8 cellular contexts compared by ENCODE assay signal in the genomic region with DNA sequence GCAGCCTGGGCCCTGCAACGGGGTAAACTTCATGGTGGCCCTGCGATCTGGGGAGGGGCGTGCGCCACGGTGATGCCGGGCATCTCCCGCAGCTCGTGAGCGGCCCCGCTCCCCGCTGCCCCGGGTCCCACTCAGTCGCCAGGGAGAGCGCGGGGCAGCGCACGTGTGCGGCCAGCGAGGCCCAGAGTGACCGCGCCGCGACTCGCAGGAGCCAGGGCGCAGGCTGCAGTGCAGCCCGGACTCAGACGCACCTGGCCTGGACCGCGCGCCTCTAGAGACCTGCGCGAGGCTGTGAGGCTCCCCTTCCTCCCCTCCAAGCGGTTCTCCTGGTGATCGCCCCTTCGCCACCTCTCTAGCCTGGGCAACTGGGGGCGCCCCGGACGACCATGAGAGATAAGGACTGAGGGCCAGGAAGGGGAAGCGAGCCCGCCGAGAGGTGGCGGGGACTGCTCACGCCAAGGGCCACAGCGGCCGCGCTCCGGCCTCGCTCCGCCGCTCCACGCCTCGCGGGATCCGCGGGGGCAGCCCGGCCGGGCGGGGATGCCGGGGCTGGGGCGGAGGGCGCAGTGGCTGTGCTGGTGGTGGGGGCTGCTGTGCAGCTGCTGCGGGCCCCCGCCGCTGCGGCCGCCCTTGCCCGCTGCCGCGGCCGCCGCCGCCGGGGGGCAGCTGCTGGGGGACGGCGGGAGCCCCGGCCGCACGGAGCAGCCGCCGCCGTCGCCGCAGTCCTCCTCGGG. TPM values are rescaled to one million over a fixed set of nuclear protein-coding genes. Genes with fewer than 3 reads are reported as not detected.
DNase-seq lines count a peak whose midpoint lies in the region; ATAC-seq, FAIRE-seq and TF ChIP-seq lines count a peak whose summit lies in the region.

No MANE protein-coding gene starts in this region.

- in situ Hi-C loops in GM12878 (cut with MboI): no loop called here

- H4K20me1 ChIP-seq in BLaER1 (peaks cover 50% of the 10 kb centered on the region), GM12878 (ENCODE audit: control insufficient read depth, insufficient read depth) (no peaks in the 10 kb centered on the region)

- POLR2A ChIA-PET in GM12878 (lab: Charles Lee): no interaction called here

- BruUV-seq in GM12878 (replicated peaks; lab: Mats Ljungman, UMichigan): no TSS peak

- H3K9ac ChIP-seq in BLaER1 (peak overlapping the region; percentile 48), GM12878 (ENCODE audit: control insufficient read depth, insufficient read depth, low read length) (no peak overlapping the region)

- SMC1A ChIA-PET in GM12878 (lab: Charles Lee; ENCODE audit: uncharacterized antibody, unreplicated experiment): interaction anchor here (1.4 to 1.6 kb wide), 2 partner anchors 265 to 332 kb away, joined by 3 to 4 read pairs; no protein-coding TSS in a partner anchor

- WGBS in GM12878 (ENCODE audit: insufficient coverage, insufficient replicate concordance, low lambda C conversion rate, missing lambda C conversion rate): 2% methylated on average over 65 of the region's 84 CpGs

- H2AFZ ChIP-seq in GM12878 (ENCODE audit: control insufficient read depth, low read depth, low read length): peak overlapping the region; percentile 51

- no peak for TF ChIP-seq EP300 in GM12878 (IDR thresholded peaks at IDR 0.05; ENCODE audit: borderline replicate concordance in 1 of 2, control insufficient read depth in 1 of 2, low read depth in 2 of 2, low read length in 2 of 2)

- no peaks in the 10 kb centered on the region for H3K79me2 ChIP-seq in GM12878 (ENCODE audit: control insufficient read depth, insufficient read depth, low read length)

- no peaks in the 10 kb centered on the region for H3K9me3 Mint-ChIP-seq in IgD-negative memory B cell

- TF ChIP-seq RAD21 in GM12878 (IDR thresholded peaks at IDR 0.05; ENCODE audit: insufficient read depth, low read depth, low read length): no peak

- H3K4me1 ChIP-seq in BLaER1 (peaks cover 29% of the 10 kb centered on the region), GM12878 (ENCODE audit: control insufficient read depth, insufficient read depth, low read length) (peaks cover 3% of the 10 kb centered on the region; the same call in 1 of the 2 replicates), tibial artery (peaks cover 0 to 41% (median 33%) of the 10 kb centered on the region in 4 donors)

- TF ChIP-seq CTCF in GM12878 (IDR thresholded peaks at IDR 0.05 in 2 of 3, conservative IDR thresholded peaks at IDR 0.05 in 1 of 3; ENCODE audit: control insufficient read depth in 2 of 3, extremely low read depth in 1 of 3, insufficient read depth in 1 of 3, low read depth in 3 of 3, low read length in 3 of 3) (no peak), tibial artery (IDR thresholded peaks at IDR 0.05) (no peak)

- peaks cover 9 to 14% (median 14%) of the 10 kb centered on the region in 3 donors for H3K4me1 Mint-ChIP-seq in IgD-negative memory B cell

- DNase-seq in GM12878 (ENCODE audit: low read depth, low spot score) (no peak), left lobe of liver (ENCODE audit: low spot score) (no peak), tibial artery (no peak), RCC 7860 (ENCODE audit: low spot score) (no peak), DMS79 (lab: John Stamatoyannopoulos, UW) (no peak)

- H3K36me3 Mint-ChIP-seq in IgD-negative memory B cell: no peaks in the 10 kb centered on the region

- no peak for TF ChIP-seq POLR2A in GM12878 (IDR thresholded peaks at IDR 0.05; ENCODE audit: low read depth, low read length)

- peaks cover 52% of the 10 kb centered on the region for H3K27me3 Mint-ChIP-seq in IgD-negative memory B cell

- CTCF ChIA-PET in GM12878 (lab: Yijun Ruan, JAX): interaction anchor here (1.1 kb wide), 1 partner anchor 493 kb away, joined by 3 read pairs; no protein-coding TSS in a partner anchor

- peak; percentile 8 for ATAC-seq in GM19025 (IDR thresholded peaks at IDR 0.05; ENCODE audit: low read depth, unreplicated experiment)
- ATAC-seq in GM12878: peak; percentile 45
- peak; percentile 59 for ATAC-seq in left lobe of liver

- H3K4me3 ChIP-seq in BLaER1 (peak overlapping the region; percentile 70), GM12878 (peak overlapping the region; percentile 63), tibial artery (peak overlapping the region; percentile 50 to 66)

- H3K36me3 ChIP-seq in BLaER1: no peaks in the 10 kb centered on the region
- no peaks in the 10 kb centered on the region for H3K36me3 ChIP-seq in GM12878 (ENCODE audit: control insufficient read depth in 2 of 2, insufficient read depth in 2 of 2, low read length in 1 of 2)
- H3K36me3 ChIP-seq in tibial artery: no peaks in the 10 kb centered on the region

- FAIRE-seq in GM12878 (lab: Jason Lieb, UNC): no peak
- FAIRE-seq in RCC 7860 (lab: Jason Lieb, UNC): no peak

- H3K27ac ChIP-seq in BLaER1 (no peak overlapping the region), GM12878 (ENCODE audit: control insufficient read depth, insufficient read depth) (no peak overlapping the region), tibial artery (peak overlapping the region in 1 of 2 donors; percentile 2)

- H3K27ac Mint-ChIP-seq in IgD-negative memory B cell: no peak overlapping the region

- H3K4me2 ChIP-seq in BLaER1: peak overlapping the region; percentile 100
- peak overlapping the region; percentile 97 for H3K4me2 ChIP-seq in GM12878 (ENCODE audit: control insufficient read depth, insufficient read depth)

- RAD21 ChIA-PET in GM12878 (lab: Charles Lee; ENCODE audit: unreplicated experiment): no interaction called here

- H3K27me3 ChIP-seq in BLaER1: peaks cover 83% of the 10 kb centered on the region
- peaks cover 12 to 30% of the 10 kb centered on the region in 2 experiments for H3K27me3 ChIP-seq in GM12878 (replicated peaks in 1 of 2; ENCODE audit: control insufficient read depth in 2 of 2, insufficient read depth in 2 of 2, low read length in 1 of 2)
- H3K27me3 ChIP-seq in tibial artery: peaks cover 0 to 54% of the 10 kb centered on the region in 2 donors

- H3K9me3 ChIP-seq in BLaER1 (no peaks in the 10 kb centered on the region), GM12878 (replicated peaks; ENCODE audit: control insufficient read depth, insufficient read depth, low read length) (no peaks in the 10 kb centered on the region), tibial artery (no peaks in the 10 kb centered on the region)

- peak overlapping the region; percentile 82 to 95 (median 89) for H3K4me3 Mint-ChIP-seq in IgD-negative memory B cell

- intact Hi-C loops in GM12878 (cut with micrococcal nuclease; ENCODE audit: unreplicated experiment) (no loop called here), tibial artery (cut with DNase I; ENCODE audit: low total_unique reads) (loop anchor here (5.0 kb wide), 3 partner anchors 121 to 336 kb away; a partner anchor contains a TSS)

TF ChIP-seq in GM12878, 131 proteins besides CTCF, POLR2A, EP300 and RAD21 (continues in another document):
- TF ChIP-seq TAF1 (IDR thresholded peaks at IDR 0.05; ENCODE audit: borderline replicate concordance, low read depth, low read length) (no peak), KLF5 (IDR thresholded peaks at IDR 0.05; ENCODE audit: partially characterized antibody) (no peak)
- TF ChIP-seq, protein P1, sequence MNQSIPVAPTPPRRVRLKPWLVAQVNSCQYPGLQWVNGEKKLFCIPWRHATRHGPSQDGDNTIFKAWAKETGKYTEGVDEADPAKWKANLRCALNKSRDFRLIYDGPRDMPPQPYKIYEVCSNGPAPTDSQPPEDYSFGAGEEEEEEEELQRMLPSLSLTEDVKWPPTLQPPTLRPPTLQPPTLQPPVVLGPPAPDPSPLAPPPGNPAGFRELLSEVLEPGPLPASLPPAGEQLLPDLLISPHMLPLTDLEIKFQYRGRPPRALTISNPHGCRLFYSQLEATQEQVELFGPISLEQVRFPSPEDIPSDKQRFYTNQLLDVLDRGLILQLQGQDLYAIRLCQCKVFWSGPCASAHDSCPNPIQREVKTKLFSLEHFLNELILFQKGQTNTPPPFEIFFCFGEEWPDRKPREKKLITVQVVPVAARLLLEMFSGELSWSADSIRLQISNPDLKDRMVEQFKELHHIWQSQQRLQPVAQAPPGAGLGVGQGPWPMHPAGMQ (IDR thresholded peaks at IDR 0.05; ENCODE audit: borderline replicate concordance): no peak

RNA-seq across cellular contexts. Expression of a gene that starts 0.7 kb away (rescaled TPM):
- polyA plus RNA-seq in IgD-negative memory B cell (0.89 TPM), GM12878 (2011; rRNA removed) (not detected in 2 replicates), GM12878 (2014; fragmentation: Illumina TruSeq; extraction: Trizol) (not detected in 2 replicates), GM12878 (2014; fragmentation: Nextera tagmentation; extraction: Ambion mirVana) (under 1 TPM; 0.02 to 0.11 TPM), GM12878 (2014; rRNA removed) (0.04 TPM in 1 of 2 replicates, not detected in the other), GM12878 (2016; fragmentation: Nextera tagmentation; extraction: Ambion mirVana) (under 1 TPM in 1 of 2 experiments, not detected in 1; 0.05 TPM)
- total RNA-seq in GM12878 (2013; cell fraction: nucleolus; rRNA removed): not detected in 2 replicates
- total RNA-seq in GM12878 (2014; rRNA removed) (0.05 TPM in 1 of 2 replicates, not detected in the other), GM12878 (2014; rRNA removed; fragmentation: Illumina TruSeq; extraction: Trizol) (0.09 TPM in 1 of 2 replicates, not detected in the other), GM12878 (2021) (0.15 TPM in 1 of 2 replicates, not detected in the other), left lobe of liver (3.6 TPM)
- 0.30 TPM for polyA plus RNA-seq in GM12878 (2011; ENCODE audit: low read depth)
- polyA plus RNA-seq in GM12878 (2011; cell fraction: cytosol; rRNA removed): 0.01 TPM in 1 of 2 replicates, not detected in the other
- polyA plus RNA-seq in GM12878 (2011; cell fraction: nucleus; rRNA removed): not detected in 2 replicates
- 0.14 and 0.17 TPM in 2 replicates for polyA plus RNA-seq in GM12878 (2012)
- not detected in 2 replicates for polyA minus RNA-seq in GM12878 (2011; rRNA and poly(A)+ RNA removed)
- 0.40 and 1.0 TPM in 2 replicates for polyA minus RNA-seq in GM12878 (2011; cell fraction: cytosol; rRNA and poly(A)+ RNA removed)
- polyA minus RNA-seq in GM12878 (2011; cell fraction: nucleus; rRNA and poly(A)+ RNA removed): not detected in 2 replicates

Comparison
In these comparisons a context has a peak if more than half of its experiments do, and no peak if none do; other contexts are left out.
1. ATAC-seq: peak in every context shown above with its lines; median percentile 59 in left lobe of liver; 45 in GM12878; 8 in GM19025.